11 cellular contexts compared by ENCODE assay signal in the genomic region with DNA sequence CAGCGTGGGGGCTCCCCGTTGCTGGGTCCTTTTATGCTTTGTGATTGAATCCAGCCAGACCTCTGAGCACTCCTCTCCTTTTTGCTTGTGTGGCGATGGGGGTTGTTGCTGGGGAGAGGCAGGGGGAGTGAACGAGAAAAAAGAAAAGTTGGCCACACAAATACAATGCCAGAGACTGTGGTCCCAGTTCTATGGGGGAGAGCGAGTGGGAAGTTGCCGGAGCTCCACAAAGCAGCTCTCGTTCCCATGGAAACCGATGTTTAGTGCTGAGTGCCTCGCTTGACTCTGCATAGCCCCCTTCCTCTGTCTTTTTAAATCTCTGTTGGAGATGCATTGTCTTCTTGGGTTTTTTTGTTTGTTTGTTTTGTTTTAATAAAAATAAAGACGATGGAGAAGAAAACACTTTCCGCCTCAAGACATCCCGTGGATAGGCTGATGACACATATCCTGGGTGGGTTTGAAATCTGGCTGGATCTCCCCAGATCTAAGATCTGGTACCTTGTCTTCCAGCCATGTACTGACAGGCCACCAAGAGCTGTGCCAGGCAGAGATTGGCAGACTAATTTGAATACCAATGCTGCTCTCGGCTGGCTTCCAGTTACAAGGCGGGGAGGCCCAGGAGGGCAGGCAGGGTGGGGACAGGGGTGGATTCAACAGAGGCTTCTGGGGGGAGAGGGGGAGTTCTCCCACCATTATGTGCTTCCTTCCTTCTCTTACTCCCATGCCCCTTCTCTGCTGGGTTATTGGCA.
DNase-seq lines count a peak whose midpoint lies in the region.
"Had no signal": no experiment of that assay in that cellular context is flagged by ENCODE, and none has a peak within 500 bp of the region (broad histone marks: within the 10 kb centered on the region; RNA-seq: fewer than 3 reads in every experiment).

No MANE protein-coding gene starts in this region.

- WGBS in ectodermal cell, 2 experiments: 0% methylated on average over 13 of the region's 14 CpGs

- H3K27ac Mint-ChIP-seq in activated T-helper 1 cell treated with anti-CD3 and anti-CD28 coated beads, Interleukin-12 subunit alpha, Interleukin-12 subunit beta, Interleukin-2, Interleukin-4 antibody, amounts not matched to agents 30 ng/mL and 10 ng/mL and 1 ng/mL, durations not matched to agents 14 hours and 24 hours and 36 hours: no peak overlapping the region
- H3K27ac Mint-ChIP-seq in CD8-positive, alpha-beta memory T cell: no peak overlapping the region
- H3K27ac Mint-ChIP-seq: dendritic cell treated with granulocyte-macrophage colony-stimulating factor and Interleukin-4, amounts not matched to agents 40 ng/mL and 50 ng/mL, for 4 days had no signal

- H3K27me3 ChIP-seq in ectodermal cell (ENCODE audit: control insufficient read depth, insufficient read depth, low read length, poor library complexity, severe bottlenecking): no peaks in the 10 kb centered on the region
- H3K27me3 ChIP-seq in skeletal muscle tissue (ENCODE audit: control insufficient read depth in 3 of 3, insufficient read depth in 3 of 3, low read length in 3 of 3): no peaks in the 10 kb centered on the region
- H3K27me3 ChIP-seq in CD8-positive, alpha-beta memory T cell (ENCODE audit: insufficient read depth, low read length, poor library complexity, severe bottlenecking): peaks cover 7% of the 10 kb centered on the region

- no peaks in the 10 kb centered on the region for H3K4me1 Mint-ChIP-seq in activated T-helper 1 cell treated with anti-CD3 and anti-CD28 coated beads, Interleukin-12 subunit alpha, Interleukin-12 subunit beta, Interleukin-2, Interleukin-4 antibody, amounts not matched to agents 30 ng/mL and 10 ng/mL and 1 ng/mL, durations not matched to agents 14 hours and 24 hours and 36 hours (ENCODE audit: low read depth)
- H3K4me1 Mint-ChIP-seq in CD8-positive, alpha-beta memory T cell: peaks cover 0 to 7% (median 5%) of the 10 kb centered on the region in 3 donors

- DNase-seq in NCI-H146 treated with DMSO at 0.1 percent for 48 hours (lab: John Stamatoyannopoulos, UW; ENCODE audit: unreplicated experiment) (peak; percentile 77), inferior parietal cortex (ENCODE audit: extremely low spot score) (peak; percentile 72), COLO668 (lab: John Stamatoyannopoulos, UW; ENCODE audit: unreplicated experiment) (no peak), dermis blood vessel endothelial cell (no peak)
- no peak for DNase-seq in activated T-helper 1 cell treated with anti-CD3 and anti-CD28 coated beads, Interleukin-12 subunit alpha, Interleukin-12 subunit beta, Interleukin-2, Interleukin-4 antibody, amounts not matched to agents 30 ng/mL and 10 ng/mL and 1 ng/mL, durations not matched to agents 14 hours and 24 hours and 36 hours (ENCODE audit: low spot score)
- no peak for DNase-seq in CD8-positive, alpha-beta memory T cell
- DNase-seq: EL, NCI-H1092 had no signal

- peak overlapping the region in 2 of 3 donors; percentile 51 to 57 for H3K9ac ChIP-seq in skeletal muscle tissue (ENCODE audit: low read depth in 1 of 3, low read length in 3 of 3)

- intact Hi-C loops in activated T-helper 1 cell treated with anti-CD3 and anti-CD28 coated beads, Interleukin-12 subunit alpha, Interleukin-12 subunit beta, Interleukin-2, Interleukin-4 antibody, amounts not matched to agents 30 ng/mL and 10 ng/mL and 1 ng/mL, durations not matched to agents 14 hours and 24 hours and 36 hours (cut with micrococcal nuclease): no loop called here

- H3K9me3 Mint-ChIP-seq in activated T-helper 1 cell treated with anti-CD3 and anti-CD28 coated beads, Interleukin-12 subunit alpha, Interleukin-12 subunit beta, Interleukin-2, Interleukin-4 antibody, amounts not matched to agents 30 ng/mL and 10 ng/mL and 1 ng/mL, durations not matched to agents 14 hours and 24 hours and 36 hours: no peaks in the 10 kb centered on the region
- H3K9me3 Mint-ChIP-seq in CD8-positive, alpha-beta memory T cell: no peaks in the 10 kb centered on the region
- H3K9me3 Mint-ChIP-seq: dendritic cell treated with granulocyte-macrophage colony-stimulating factor and Interleukin-4, amounts not matched to agents 40 ng/mL and 50 ng/mL, for 4 days had no signal

- CTCF ChIA-PET in CD8-positive, alpha-beta memory T cell (lab: Charles Lee): no interaction called here

- peaks cover 13% of the 10 kb centered on the region for H3K27me3 Mint-ChIP-seq in activated T-helper 1 cell treated with anti-CD3 and anti-CD28 coated beads, Interleukin-12 subunit alpha, Interleukin-12 subunit beta, Interleukin-2, Interleukin-4 antibody, amounts not matched to agents 30 ng/mL and 10 ng/mL and 1 ng/mL, durations not matched to agents 14 hours and 24 hours and 36 hours (ENCODE audit: insufficient read depth)
- H3K27me3 Mint-ChIP-seq in CD8-positive, alpha-beta memory T cell: peaks cover 34 to 54% of the 10 kb centered on the region in 2 donors

- H3K9me3 ChIP-seq in ectodermal cell (ENCODE audit: control insufficient read depth, low read length) (no peaks in the 10 kb centered on the region), skeletal muscle tissue (ENCODE audit: control insufficient read depth in 3 of 3, low read length in 3 of 3) (no peaks in the 10 kb centered on the region)
- no peaks in the 10 kb centered on the region for H3K9me3 ChIP-seq in CD8-positive, alpha-beta memory T cell (ENCODE audit: low read length)

- H3K4me3 ChIP-seq in ectodermal cell (ENCODE audit: insufficient read depth, low read depth, low read length) (no peak overlapping the region), skeletal muscle tissue (ENCODE audit: low read length in 3 of 3) (peak overlapping the region in 2 of 3 donors; percentile 17 to 41)
- no peak overlapping the region for H3K4me3 ChIP-seq in CD8-positive, alpha-beta memory T cell (ENCODE audit: low read length)

- POLR2A ChIA-PET in CD8-positive, alpha-beta memory T cell (lab: Charles Lee): no interaction called here

- H3K4me1 ChIP-seq in ectodermal cell (ENCODE audit: control insufficient read depth, insufficient read depth, low read length) (peaks cover 42% of the 10 kb centered on the region), skeletal muscle tissue (ENCODE audit: control insufficient read depth in 3 of 3, insufficient read depth in 3 of 3, low read length in 3 of 3) (peaks cover 29 to 35% (median 34%) of the 10 kb centered on the region in 3 donors)
- H3K4me1 ChIP-seq in CD8-positive, alpha-beta memory T cell (ENCODE audit: insufficient read depth, low read length): no peaks in the 10 kb centered on the region

- H3K27ac ChIP-seq in ectodermal cell (ENCODE audit: insufficient read depth, low read depth, low read length, poor library complexity, severe bottlenecking): peak overlapping the region; percentile 94
- peak overlapping the region; percentile 39 for H3K27ac ChIP-seq in skeletal muscle tissue (ENCODE audit: low read depth, low read length)
- H3K27ac ChIP-seq in CD8-positive, alpha-beta memory T cell (ENCODE audit: low read depth, low read length): no peak overlapping the region

- no peaks in the 10 kb centered on the region for H3K36me3 ChIP-seq in ectodermal cell (ENCODE audit: control insufficient read depth, insufficient read depth, low read length)
- no peaks in the 10 kb centered on the region for H3K36me3 ChIP-seq in skeletal muscle tissue (ENCODE audit: control insufficient read depth in 3 of 3, insufficient read depth in 3 of 3, low read length in 3 of 3)
- H3K36me3 ChIP-seq in CD8-positive, alpha-beta memory T cell (ENCODE audit: insufficient read depth, low read length): no peaks in the 10 kb centered on the region

- no peak overlapping the region for H3K4me3 Mint-ChIP-seq in activated T-helper 1 cell treated with anti-CD3 and anti-CD28 coated beads, Interleukin-12 subunit alpha, Interleukin-12 subunit beta, Interleukin-2, Interleukin-4 antibody, amounts not matched to agents 30 ng/mL and 10 ng/mL and 1 ng/mL, durations not matched to agents 14 hours and 24 hours and 36 hours
- peak overlapping the region in 1 of 7 donors; percentile 25 for H3K4me3 Mint-ChIP-seq in CD8-positive, alpha-beta memory T cell
- H3K4me3 Mint-ChIP-seq: dendritic cell treated with granulocyte-macrophage colony-stimulating factor and Interleukin-4, amounts not matched to agents 40 ng/mL and 50 ng/mL, for 4 days had no signal

- H3K36me3 Mint-ChIP-seq in activated T-helper 1 cell treated with anti-CD3 and anti-CD28 coated beads, Interleukin-12 subunit alpha, Interleukin-12 subunit beta, Interleukin-2, Interleukin-4 antibody, amounts not matched to agents 30 ng/mL and 10 ng/mL and 1 ng/mL, durations not matched to agents 14 hours and 24 hours and 36 hours (ENCODE audit: low read depth): no peaks in the 10 kb centered on the region
- no peaks in the 10 kb centered on the region for H3K36me3 Mint-ChIP-seq in CD8-positive, alpha-beta memory T cell

Comparison
In these comparisons a context has a peak if more than half of its experiments do, and no peak if none do; other contexts are left out.
1. DNase-seq: peak in NCI-H146 treated with DMSO at 0.1 percent for 48 hours (single experiment) and inferior parietal cortex (single experiment); none in activated T-helper 1 cell treated with anti-CD3 and anti-CD28 coated beads, Interleukin-12 subunit alpha, Interleukin-12 subunit beta, Interleukin-2, Interleukin-4 antibody, amounts not matched to agents 30 ng/mL and 10 ng/mL and 1 ng/mL, durations not matched to agents 14 hours and 24 hours and 36 hours (single experiment), CD8-positive, alpha-beta memory T cell (0 of 5), COLO668 (single experiment) and dermis blood vessel endothelial cell (single experiment).
2. H3K4me3 ChIP-seq: peak in skeletal muscle tissue (2 of 3); none in ectodermal cell (single experiment) and CD8-positive, alpha-beta memory T cell (single experiment).